ENCODE assay signal across 11 cellular contexts in genomic region chr4:138223191-138223910, GRCh38. TPM values are rescaled to one million over a fixed set of nuclear protein-coding genes. Genes with fewer than 3 reads are reported as not detected.
DNase-seq lines count a peak whose midpoint lies in the region; ATAC-seq and FAIRE-seq lines count a peak whose summit lies in the region.
"Had no signal": no experiment of that assay in that cellular context is flagged by ENCODE, and none has a peak within 500 bp of the region (broad histone marks: within the 10 kb centered on the region; RNA-seq: fewer than 3 reads in every experiment).

No MANE protein-coding gene starts in this region.

- DNase-seq in GM19239 (ENCODE audit: insufficient read length, low spot score) = no peak
- peak; percentile 21 for DNase-seq in NCI-H345 treated with DMSO at 0.1 percent for 48 hours (lab: John Stamatoyannopoulos, UW; ENCODE audit: unreplicated experiment)
- DNase-seq in left colon = no peak
- no peak for DNase-seq in NCI-H446 treated with DMSO at 0.1 percent for 48 hours (lab: John Stamatoyannopoulos, UW)
- no peak for DNase-seq in anterior cingulate cortex (lab: John Stamatoyannopoulos, UW)
- no peak for DNase-seq in activated CD4-positive, CD25-positive, alpha-beta regulatory T cell (lab: John Stamatoyannopoulos, UW)
- DNase-seq: HCEC 1CT; SJCRH30; stimulated activated CD4-positive, alpha-beta T cell treated with anti-CD3 and anti-CD28 coated beads, Interleukin-4, amount 100 ng/mL, for 4 hours had no signal

- intact Hi-C loops in left colon (cut with DNase I, micrococcal nuclease) = no loop called here

- peak; percentile 48 for FAIRE-seq in GM19239 (lab: Jason Lieb, UNC)

- ATAC-seq in HG02798 (IDR thresholded peaks at IDR 0.05; ENCODE audit: poor library complexity, unreplicated experiment) (peak; percentile 44), left colon (peak; percentile 26), HG02970 (IDR thresholded peaks at IDR 0.05; ENCODE audit: low FRiP score, unreplicated experiment) (no peak)

RNA-seq across cellular contexts. Expression of gene SLC7A11, which starts 18.8 kb away (rescaled TPM):
- total RNA-seq in left colon = 1 to 10 TPM; 1.9 to 4.1 TPM
